10 cellular contexts compared by ENCODE assay signal in genomic region chr9:5442400-5443011, GRCh38. TPM values are rescaled to one million over a fixed set of nuclear protein-coding genes. Genes with fewer than 3 reads are reported as not detected.
A peak's percentile ranks its signal among the peaks of the same experiment; 100 is the strongest.
DNase-seq lines count a peak whose midpoint lies in the region; ATAC-seq and TF ChIP-seq lines count a peak whose summit lies in the region.
"Had no signal": no experiment of that assay in that cellular context is flagged by ENCODE, and none has a peak within 500 bp of the region (broad histone marks: within the 10 kb centered on the region; RNA-seq: fewer than 3 reads in every experiment).

No MANE protein-coding gene starts in this region.

- H3K27me3 ChIP-seq in HCT116 (ENCODE audit: insufficient read depth, low read length) (no peaks in the 10 kb centered on the region), NT2/D1 (ENCODE audit: insufficient read depth, insufficient read length) (no peaks in the 10 kb centered on the region)
- no peaks in the 10 kb centered on the region for H3K27me3 ChIP-seq in CD4-positive, alpha-beta memory T cell (ENCODE audit: insufficient read depth, low read length)
- H3K27me3 ChIP-seq: SJSA1 had no signal

- BruUV-seq in Calu3 (replicated peaks; lab: Mats Ljungman, UMichigan), result no TSS peak
- no TSS peak for BruUV-seq in HCT116 (replicated peaks; lab: Mats Ljungman, UMichigan)

- H4K20me1 ChIP-seq in HCT116 (ENCODE audit: insufficient read depth), result no peaks in the 10 kb centered on the region

- no peak overlapping the region for H3K27ac ChIP-seq in HCT116 (ENCODE audit: low read depth, low read length)
- H3K27ac ChIP-seq in CD4-positive, alpha-beta memory T cell (ENCODE audit: low read depth, low read length), result no peak overlapping the region
- H3K27ac ChIP-seq: SJSA1 had no signal

- peak; percentile 41 for DNase-seq in Calu3
- DNase-seq in HCT116 (ENCODE audit: low read depth, low spot score), result no peak
- peak; percentile 38 for DNase-seq in NT2/D1 (ENCODE audit: low read depth, low spot score)
- DNase-seq in chondrocyte (ENCODE audit: low spot score), result no peak
- DNase-seq in midbrain (lab: John Stamatoyannopoulos, UW), result peak; percentile 42
- no peak for DNase-seq in hepatic stellate cell (ENCODE audit: low spot score)
- no peak for DNase-seq in CD4-positive, alpha-beta memory T cell

- H3K27ac Mint-ChIP-seq in Calu3 (ENCODE audit: unreplicated experiment) (no peak overlapping the region), chondrocyte (ENCODE audit: unreplicated experiment) (no peak overlapping the region)
- peak overlapping the region in 2 of 7 donors; percentile 61 to 70 for H3K27ac Mint-ChIP-seq in CD4-positive, alpha-beta memory T cell
- H3K27ac Mint-ChIP-seq: naive thymus-derived CD8-positive, alpha-beta T cell had no signal

- no peak for TF ChIP-seq POLR2A in HCT116 (IDR thresholded peaks at IDR 0.05; ENCODE audit: borderline replicate concordance, extremely low read depth, insufficient read depth, insufficient read length)

- no peaks in the 10 kb centered on the region for H3K79me2 ChIP-seq in HCT116 (ENCODE audit: insufficient read depth, low read length)

- RAD21 ChIA-PET in HCT116 (lab: Charles Lee; ENCODE audit: low non-redundant PET in 1 of 2, low total read pairs in 2 of 2, uncharacterized antibody in 2 of 2, unreplicated experiment in 2 of 2), result interaction anchor here (0.6 to 1.0 kb wide), 6 partner anchors 12 to 693 kb away, joined by 3 to 6 read pairs (median 3); no protein-coding TSS in a partner anchor

- H3K9me3 Mint-ChIP-seq in Calu3 (ENCODE audit: low read depth, unreplicated experiment), result no peaks in the 10 kb centered on the region
- no peaks in the 10 kb centered on the region for H3K9me3 Mint-ChIP-seq in chondrocyte (ENCODE audit: low read depth)
- H3K9me3 Mint-ChIP-seq in CD4-positive, alpha-beta memory T cell, result peaks cover 0 to 1% (median 0%) of the 10 kb centered on the region in 8 donors

- no peaks in the 10 kb centered on the region for H3K36me3 ChIP-seq in HCT116 (ENCODE audit: control insufficient read depth in 1 of 2, insufficient read depth in 2 of 2, low read length in 2 of 2)
- no peaks in the 10 kb centered on the region for H3K36me3 ChIP-seq in NT2/D1 (ENCODE audit: insufficient read depth, insufficient read length, low read length)
- H3K36me3 ChIP-seq in CD4-positive, alpha-beta memory T cell (ENCODE audit: insufficient read depth, low read length), result no peaks in the 10 kb centered on the region
- H3K36me3 ChIP-seq: SJSA1 had no signal

- TF ChIP-seq CTCF in Calu3 (IDR thresholded peaks at IDR 0.05; ENCODE audit: unreplicated experiment), result peak; percentile 27
- TF ChIP-seq CTCF in HCT116 (IDR thresholded peaks at IDR 0.05 in 2 of 3, conservative IDR thresholded peaks at IDR 0.05 in 1 of 3; ENCODE audit: borderline replicate concordance in 1 of 3, insufficient read depth in 1 of 3, low read depth in 2 of 3, low read length in 2 of 3), result peak; percentile 46 to 68 (median 53); a peak in 5 of 6 replicates
- TF ChIP-seq CTCF in chondrocyte (IDR thresholded peaks at IDR 0.05), result peak; percentile 82

- H3K9me2 ChIP-seq in HCT116 (ENCODE audit: insufficient read depth), result no peaks in the 10 kb centered on the region

- peak overlapping the region; percentile 75 for H2AFZ ChIP-seq in HCT116 (ENCODE audit: low read depth, low read length, poor library complexity, severe bottlenecking)

- intact Hi-C loops in Calu3 (cut with micrococcal nuclease; ENCODE audit: unreplicated experiment), result loop anchor here (1.0 to 10.0 kb wide), 3 partner anchors 8 to 688 kb away; partner anchors contain the start of gene CD274
- intact Hi-C loops in HCT116 (cut with micrococcal nuclease), result loop anchor here (5.0 to 10.0 kb wide), 4 partner anchors 255 to 838 kb away; partner anchors contain the start of genes INSL6 and JAK2
- intact Hi-C loops in CD4-positive, alpha-beta memory T cell (cut with micrococcal nuclease), result loop anchor here (2.0 to 5.0 kb wide), 2 partner anchors 255 to 680 kb away; partner anchors contain the start of gene INSL6

- CTCF ChIA-PET in Calu3 (lab: Charles Lee) (interaction anchor here (0.6 to 1.4 kb wide), 4 partner anchors 18 to 701 kb away, joined by 3 to 12 read pairs (median 8); no protein-coding TSS in a partner anchor), HCT116 (lab: Charles Lee) (interaction anchor here (0.6 to 3.0 kb wide), 15 partner anchors 8 to 1056 kb away, joined by 3 to 22 read pairs (median 3); partner anchors contain the start of gene CD274)
- CTCF ChIA-PET in CD4-positive, alpha-beta memory T cell (lab: Charles Lee; ENCODE audit: partially characterized antibody), result interaction anchor here (0.8 to 8.9 kb wide), 8 partner anchors 7 to 684 kb away, joined by 3 to 107 read pairs (median 14); partner anchors contain the start of genes CD274 and INSL6

- H3K36me3 Mint-ChIP-seq in Calu3 (ENCODE audit: insufficient read depth, unreplicated experiment) (peaks cover 6% of the 10 kb centered on the region), chondrocyte (ENCODE audit: low read depth) (no peaks in the 10 kb centered on the region)
- peaks cover 0 to 3% of the 10 kb centered on the region in 2 donors for H3K36me3 Mint-ChIP-seq in CD4-positive, alpha-beta memory T cell
- H3K36me3 Mint-ChIP-seq: naive thymus-derived CD8-positive, alpha-beta T cell had no signal

- H3K4me3 ChIP-seq in HCT116 (replicated peaks in 1 of 2; ENCODE audit: low read depth in 1 of 2, low read length in 2 of 2) (no peak overlapping the region), NT2/D1 (ENCODE audit: insufficient read length, low read depth) (no peak overlapping the region)
- no peak overlapping the region for H3K4me3 ChIP-seq in CD4-positive, alpha-beta memory T cell (ENCODE audit: low read length in 2 of 2)
- H3K4me3 ChIP-seq: SJSA1 had no signal

- H3K4me1 Mint-ChIP-seq in Calu3 (ENCODE audit: low read depth, unreplicated experiment) (peaks cover 23% of the 10 kb centered on the region), chondrocyte (ENCODE audit: low read depth) (peaks cover 8% of the 10 kb centered on the region)
- peaks cover 22 to 44% (median 31%) of the 10 kb centered on the region in 4 donors for H3K4me1 Mint-ChIP-seq in CD4-positive, alpha-beta memory T cell

- H3K27me3 Mint-ChIP-seq in Calu3 (ENCODE audit: unreplicated experiment) (no peaks in the 10 kb centered on the region), chondrocyte (ENCODE audit: low read depth) (no peaks in the 10 kb centered on the region)
- H3K27me3 Mint-ChIP-seq in CD4-positive, alpha-beta memory T cell, result no peaks in the 10 kb centered on the region
- H3K27me3 Mint-ChIP-seq: naive thymus-derived CD8-positive, alpha-beta T cell had no signal

- peak; percentile 71 for TF ChIP-seq RAD21 in HCT116 (IDR thresholded peaks at IDR 0.05; ENCODE audit: low read depth)

- H3K9ac ChIP-seq in HCT116 (ENCODE audit: low read length) (no peak overlapping the region), NT2/D1 (ENCODE audit: insufficient read length, low read depth) (no peak overlapping the region)

- H3K4me2 ChIP-seq in HCT116 (ENCODE audit: low read length), result no peak overlapping the region

- ATAC-seq in HCT116 (peak; percentile 54), HG03025 (IDR thresholded peaks at IDR 0.05; ENCODE audit: low FRiP score, unreplicated experiment) (no peak)
- ATAC-seq: naive thymus-derived CD8-positive, alpha-beta T cell had no signal

- H3K4me3 Mint-ChIP-seq in Calu3 (ENCODE audit: low read depth, unreplicated experiment) (no peak overlapping the region), chondrocyte (ENCODE audit: unreplicated experiment) (no peak overlapping the region)
- peak overlapping the region in 1 of 8 donors; percentile 23 for H3K4me3 Mint-ChIP-seq in CD4-positive, alpha-beta memory T cell
- H3K4me3 Mint-ChIP-seq: naive thymus-derived CD8-positive, alpha-beta T cell had no signal

- no peaks in the 10 kb centered on the region for H3K9me3 ChIP-seq in HCT116 (ENCODE audit: control insufficient read depth in 1 of 2, insufficient read depth in 1 of 2, low read depth in 1 of 2, low read length in 2 of 2)
- no peaks in the 10 kb centered on the region for H3K9me3 ChIP-seq in NT2/D1 (ENCODE audit: insufficient read depth, low read length)
- no peaks in the 10 kb centered on the region for H3K9me3 ChIP-seq in CD4-positive, alpha-beta memory T cell (ENCODE audit: control insufficient read depth in 1 of 2, low read length in 2 of 2)
- H3K9me3 ChIP-seq: SJSA1 had no signal

- POLR2A ChIA-PET in HCT116 (lab: Charles Lee), result interaction anchor here (1.2 kb wide), 1 partner anchor 8 kb away, joined by 4 read pairs; the partner anchor contains the start of gene CD274
- POLR2A ChIA-PET in CD4-positive, alpha-beta memory T cell (lab: Charles Lee; ENCODE audit: partially characterized antibody), result interaction anchor here (1.2 to 6.9 kb wide), 3 partner anchors 6 to 256 kb away, joined by 6 to 136 read pairs (median 8); partner anchors contain the start of gene CD274

- H3K4me1 ChIP-seq in HCT116 (ENCODE audit: control insufficient read depth in 1 of 2, insufficient read depth in 2 of 2, low read length in 2 of 2) (peaks cover 13 to 33% of the 10 kb centered on the region in 2 experiments), NT2/D1 (ENCODE audit: insufficient read depth, insufficient read length) (no peaks in the 10 kb centered on the region)
- H3K4me1 ChIP-seq in CD4-positive, alpha-beta memory T cell (ENCODE audit: insufficient read depth, low read length), result peaks cover 25% of the 10 kb centered on the region

TF ChIP-seq in HCT116, 20 proteins besides CTCF, POLR2A, EP300 and RAD21 (continues in another document):
- no peak for TF ChIP-seq SP1 (IDR thresholded peaks at IDR 0.05; ENCODE audit: low read depth)
- TF ChIP-seq ZFX (IDR thresholded peaks at IDR 0.05), result no peak
- TF ChIP-seq EZH2 (IDR thresholded peaks at IDR 0.05), result no peak
- TF ChIP-seq SIN3A (IDR thresholded peaks at IDR 0.05; ENCODE audit: low read depth), result no peak
- no peak for TF ChIP-seq CEBPB (IDR thresholded peaks at IDR 0.05; ENCODE audit: low read depth)

RNA-seq across cellular contexts. Expression of gene PLGRKT, which starts 4.8 kb away (rescaled TPM):
- total RNA-seq in Calu3 (2022), result 15.1 and 17.4 TPM in 2 replicates
- 23.8 TPM for total RNA-seq in HCT116 (2021; ENCODE audit: unreplicated experiment)
- polyA plus RNA-seq in HCT116 (2012), result 9.9 and 11.0 TPM in 2 replicates
- total RNA-seq in chondrocyte, result 11.1 to 16.6 TPM (median 13.5 TPM) in 3 replicates
- 10 to 100 TPM; 20.0 to 21.7 TPM for total RNA-seq in CD4-positive, alpha-beta memory T cell
- polyA plus RNA-seq in CD4-positive, alpha-beta memory T cell, result 100 to 1,000 TPM in 1 of 2 donors, 10 to 100 TPM in 1; 44.3 to 101 TPM

RNA-seq across cellular contexts. Expression of gene CD274, which starts 7.8 kb away (rescaled TPM):
- total RNA-seq in Calu3 (2022) (1.9 and 3.6 TPM in 2 replicates), HCT116 (2021; ENCODE audit: unreplicated experiment) (2.5 TPM), chondrocyte (0.12 to 0.67 TPM in 2 of 3 replicates, not detected in the other)
- polyA plus RNA-seq in HCT116 (2012), result 1.6 and 2.6 TPM in 2 replicates
- 10 to 100 TPM; 16.2 to 23.0 TPM for total RNA-seq in CD4-positive, alpha-beta memory T cell
- 10 to 100 TPM in 1 of 2 donors, 1 to 10 TPM in 1; 7.9 to 10.7 TPM for polyA plus RNA-seq in CD4-positive, alpha-beta memory T cell

Comparison
In these comparisons a context has a peak if more than half of its experiments do, and no peak if none do; other contexts are left out.
1. DNase-seq: peak in Calu3 (single experiment), NT2/D1 (single experiment) and midbrain (single experiment); none in HCT116 (single experiment), chondrocyte (single experiment), hepatic stellate cell (single experiment) and CD4-positive, alpha-beta memory T cell (0 of 5).
2. CTCF ChIP-seq: peak in every context shown above with its lines; median percentile 82 in chondrocyte; 53 in HCT116; 27 in Calu3.